In genomic region chr2:26969089-26969844, GRCh38 we compare ENCODE assay signal across 11 cellular contexts. TPM values are rescaled to one million over a fixed set of nuclear protein-coding genes. Genes with fewer than 3 reads are reported as not detected.
DNase-seq lines count a peak whose midpoint lies in the region; ATAC-seq, FAIRE-seq and TF ChIP-seq lines count a peak whose summit lies in the region.
"Had no signal": no experiment of that assay in that cellular context is flagged by ENCODE, and none has a peak within 500 bp of the region (broad histone marks: within the 10 kb centered on the region; RNA-seq: fewer than 3 reads in every experiment).

No MANE protein-coding gene starts in this region.

- peaks cover 0 to 13% (median 4%) of the 10 kb centered on the region in 11 experiments; a peak in 5 of 22 replicates for H4K20me1 ChIP-seq in BLaER1 treated with 17β-estradiol and CSF1 and Interleukin-3, amounts not matched to agents 10 nM and 100 nM
- H4K20me1 ChIP-seq in osteoblast (ENCODE audit: insufficient read depth, low read length), result peaks cover 17% of the 10 kb centered on the region

- no peak overlapping the region for H3K4me3 ChIP-seq in BLaER1 treated with 17β-estradiol and CSF1 and Interleukin-3, amounts not matched to agents 10 nM and 100 nM
- H3K4me3 ChIP-seq in heart left ventricle, result no peak overlapping the region
- peak overlapping the region in 1 of 8 donors; percentile 97 for H3K4me3 ChIP-seq in spleen
- H3K4me3 ChIP-seq in osteoblast (ENCODE audit: insufficient read depth, low read length), result no peak overlapping the region

- no peak for ATAC-seq in activated naive CD8-positive, alpha-beta T cell treated with anti-CD3 and anti-CD28 coated beads, Interleukin-2, amount 10 ng/mL, durations not matched to agents 7 days and 5 days (ENCODE audit: low read depth)
- ATAC-seq in naive B cell (ENCODE audit: low read depth in 2 of 2) (no peak), heart left ventricle (no peak), SK-N-SH treated with all-trans-retinoic acid at 6 μM for 48 hours (no peak)

- peak overlapping the region in 6 of 11 experiments; percentile 51 to 82 (median 78); a peak in 9 of 22 replicates for H3K4me2 ChIP-seq in BLaER1 treated with 17β-estradiol and CSF1 and Interleukin-3, amounts not matched to agents 10 nM and 100 nM
- H3K4me2 ChIP-seq in osteoblast (ENCODE audit: insufficient read depth, low read length), result no peak overlapping the region

- peaks cover 3% of the 10 kb centered on the region for H3K79me2 ChIP-seq in osteoblast (ENCODE audit: insufficient read depth, low read length)

- TF ChIP-seq POLR2A in GM12891 (IDR thresholded peaks at IDR 0.05; ENCODE audit: low read depth, low read length) (no peak), heart left ventricle (IDR thresholded peaks at IDR 0.05) (no peak), spleen (IDR thresholded peaks at IDR 0.05) (no peak)

- peaks cover 1% of the 10 kb centered on the region for H3K36me3 Mint-ChIP-seq in activated naive CD8-positive, alpha-beta T cell treated with anti-CD3 and anti-CD28 coated beads, Interleukin-2, amount 10 ng/mL, durations not matched to agents 7 days and 5 days
- H3K36me3 Mint-ChIP-seq in naive B cell, result no peaks in the 10 kb centered on the region

- intact Hi-C loops in heart left ventricle (cut with DNase I) (loop anchor here in 4 of 10 donors (10.0 kb wide), 3 partner anchors 226 to 316 kb away; partner anchors contain the start of genes DNAJC5G (in 1 of the 4) and TRIM54 (in 1 of the 4)), spleen (cut with DNase I; ENCODE audit: low total_unique reads) (loop anchor here (10.0 kb wide), 1 partner anchor 306 kb away; the partner anchor contains the start of gene DNAJC5G)

- 71 to 79% (median 74%) methylated on average over 10 of the region's 10 CpGs for WGBS in heart left ventricle, 4 donors
- 64 to 70% (median 67%) methylated on average over 10 of the region's 10 CpGs for WGBS in spleen, 5 donors

- POLR2A ChIA-PET in activated naive CD8-positive, alpha-beta T cell treated with anti-CD3 and anti-CD28 coated beads, Interleukin-2, amount 10 ng/mL, durations not matched to agents 7 days and 5 days (lab: Charles Lee), result interaction anchor here (1.1 kb wide), 1 partner anchor 47 kb away, joined by 5 read pairs; no protein-coding TSS in a partner anchor

- H2AFZ ChIP-seq in osteoblast (ENCODE audit: low read length), result no peak overlapping the region

- H3K27ac Mint-ChIP-seq in activated naive CD8-positive, alpha-beta T cell treated with anti-CD3 and anti-CD28 coated beads, Interleukin-2, amount 10 ng/mL, durations not matched to agents 7 days and 5 days, result peak overlapping the region; percentile 3
- peak overlapping the region; percentile 57 to 95 (median 91) for H3K27ac Mint-ChIP-seq in naive B cell

- TF ChIP-seq CTCF in heart left ventricle (IDR thresholded peaks at IDR 0.05), result no peak
- no peak for TF ChIP-seq CTCF in spleen (IDR thresholded peaks at IDR 0.05 in 8 of 11, conservative IDR thresholded peaks at IDR 0.05 in 3 of 11)
- TF ChIP-seq CTCF in osteoblast (IDR thresholded peaks at IDR 0.05; ENCODE audit: extremely low read depth, low read depth, low read length), result no peak

- H3K27me3 ChIP-seq in BLaER1 treated with 17β-estradiol and CSF1 and Interleukin-3, amounts not matched to agents 10 nM and 100 nM, result peaks cover 15 to 48% (median 40%) of the 10 kb centered on the region in 11 experiments; a peak in 21 of 22 replicates
- H3K27me3 ChIP-seq in heart left ventricle, result no peaks in the 10 kb centered on the region
- peaks cover 0 to 39% (median 0%) of the 10 kb centered on the region in 7 donors for H3K27me3 ChIP-seq in spleen (replicated peaks in 1 of 7)
- H3K27me3 ChIP-seq in osteoblast (ENCODE audit: insufficient read depth, low read length), result peaks cover 3% of the 10 kb centered on the region

- H3K4me3 Mint-ChIP-seq in activated naive CD8-positive, alpha-beta T cell treated with anti-CD3 and anti-CD28 coated beads, Interleukin-2, amount 10 ng/mL, durations not matched to agents 7 days and 5 days, result peak overlapping the region; percentile 43
- H3K4me3 Mint-ChIP-seq in naive B cell, result peak overlapping the region in 7 of 8 donors; percentile 78 to 90 (median 86)

- H3K9me3 ChIP-seq in BLaER1 treated with 17β-estradiol and CSF1 and Interleukin-3, amounts not matched to agents 10 nM and 100 nM (replicated peaks in 1 of 11), result no peaks in the 10 kb centered on the region
- H3K9me3 ChIP-seq in heart left ventricle (no peaks in the 10 kb centered on the region), spleen (no peaks in the 10 kb centered on the region), osteoblast (ENCODE audit: low read depth, low read length) (no peaks in the 10 kb centered on the region)

- no peak for FAIRE-seq in GM12891 (lab: Jason Lieb, UNC)
- FAIRE-seq: kidney had no signal

- H3K9ac ChIP-seq in BLaER1 treated with 17β-estradiol and CSF1 and Interleukin-3, amounts not matched to agents 10 nM and 100 nM, result no peak overlapping the region

- peaks cover 46% of the 10 kb centered on the region for H3K27me3 Mint-ChIP-seq in activated naive CD8-positive, alpha-beta T cell treated with anti-CD3 and anti-CD28 coated beads, Interleukin-2, amount 10 ng/mL, durations not matched to agents 7 days and 5 days
- H3K27me3 Mint-ChIP-seq in naive B cell, result peaks cover 48 to 67% (median 49%) of the 10 kb centered on the region in 3 donors

- peaks cover 14% of the 10 kb centered on the region for H3K4me1 Mint-ChIP-seq in activated naive CD8-positive, alpha-beta T cell treated with anti-CD3 and anti-CD28 coated beads, Interleukin-2, amount 10 ng/mL, durations not matched to agents 7 days and 5 days
- peaks cover 21 to 24% (median 22%) of the 10 kb centered on the region in 3 donors for H3K4me1 Mint-ChIP-seq in naive B cell

- H3K4me1 ChIP-seq in BLaER1 treated with 17β-estradiol and CSF1 and Interleukin-3, amounts not matched to agents 10 nM and 100 nM, result peaks cover 9 to 15% (median 12%) of the 10 kb centered on the region in 10 experiments; a peak in 18 of 20 replicates
- H3K4me1 ChIP-seq in heart left ventricle (peaks cover 0 to 33% (median 22%) of the 10 kb centered on the region in 12 donors), spleen (peaks cover 3 to 32% (median 17%) of the 10 kb centered on the region in 6 donors), osteoblast (ENCODE audit: insufficient read depth, low read length) (peaks cover 10% of the 10 kb centered on the region)

- DNase-seq in GM12891 (ENCODE audit: insufficient read length, low spot score), result no peak
- DNase-seq in activated naive CD8-positive, alpha-beta T cell treated with anti-CD3 and anti-CD28 coated beads, Interleukin-2, amount 10 ng/mL, durations not matched to agents 7 days and 5 days, result no peak
- DNase-seq in naive B cell, result no peak
- DNase-seq in heart left ventricle, result no peak
- DNase-seq in spleen, result no peak
- DNase-seq in osteoblast (ENCODE audit: insufficient read length, low spot score, missing footprints), result no peak
- DNase-seq: activated gamma-delta T cell treated with Interleukin-2 at 50 U/mL for 16 hours, foreskin fibroblast, kidney had no signal

- no peaks in the 10 kb centered on the region for H3K9me3 Mint-ChIP-seq in activated naive CD8-positive, alpha-beta T cell treated with anti-CD3 and anti-CD28 coated beads, Interleukin-2, amount 10 ng/mL, durations not matched to agents 7 days and 5 days
- no peaks in the 10 kb centered on the region for H3K9me3 Mint-ChIP-seq in naive B cell

- H3K36me3 ChIP-seq in BLaER1 treated with 17β-estradiol and CSF1 and Interleukin-3, amounts not matched to agents 10 nM and 100 nM, result no peaks in the 10 kb centered on the region
- H3K36me3 ChIP-seq in heart left ventricle, result no peaks in the 10 kb centered on the region
- no peaks in the 10 kb centered on the region for H3K36me3 ChIP-seq in spleen
- H3K36me3 ChIP-seq in osteoblast (ENCODE audit: insufficient read depth, low read length), result no peaks in the 10 kb centered on the region

- no peak overlapping the region for H3K27ac ChIP-seq in BLaER1 treated with 17β-estradiol and CSF1 and Interleukin-3, amounts not matched to agents 10 nM and 100 nM
- H3K27ac ChIP-seq in heart left ventricle (no peak overlapping the region), spleen (no peak overlapping the region), osteoblast (ENCODE audit: low read depth, low read length) (no peak overlapping the region)

TF ChIP-seq in GM12891, 5 proteins besides CTCF, POLR2A, EP300 and RAD21:
- TF ChIP-seq TAF1 (IDR thresholded peaks at IDR 0.05; ENCODE audit: low read depth, low read length) (no peak), SPI1 (IDR thresholded peaks at IDR 0.05; ENCODE audit: low read depth, low read length) (0 out of 2 replicates have a peak, but pooled peaks have one; percentile 12), POU2F2 (IDR thresholded peaks at IDR 0.05; ENCODE audit: low read depth, low read length) (no peak)

TF ChIP-seq in SK-N-SH treated with all-trans-retinoic acid at 6 μM for 48 hours, 23 proteins besides CTCF, POLR2A, EP300 and RAD21 (continues in another document):
- TF ChIP-seq SNAI2 (CRISPR knock-in tag; IDR thresholded peaks at IDR 0.05) (no peak), TCF4 (CRISPR knock-in tag; IDR thresholded peaks at IDR 0.05; ENCODE audit: borderline replicate concordance) (no peak), PATZ1 (CRISPR knock-in tag; IDR thresholded peaks at IDR 0.05; ENCODE audit: borderline replicate concordance) (no peak), ESRRG (CRISPR knock-in tag; IDR thresholded peaks at IDR 0.05) (no peak), ZNF8 (CRISPR knock-in tag; IDR thresholded peaks at IDR 0.05) (no peak)

RNA-seq across cellular contexts. Expression of gene MAPRE3, which starts 1.2 kb away (rescaled TPM):
- 2.5 TPM for polyA plus RNA-seq in GM12891 (2012; ENCODE audit: low read depth, missing spikeins)
- 1 to 10 TPM; 1.9 to 2.0 TPM for total RNA-seq in activated naive CD8-positive, alpha-beta T cell treated with anti-CD3 and anti-CD28 coated beads, Interleukin-2, amount 10 ng/mL, durations not matched to agents 7 days and 5 days
- polyA plus RNA-seq in naive B cell (ENCODE audit: low read depth in 6 of 6) (1 to 10 TPM; 1.2 to 4.2 (median 1.4) TPM), heart left ventricle (10 to 100 TPM; 28.7 to 65.0 TPM), spleen (10 to 100 TPM in 1 of 3 donors, 1 to 10 TPM in 2; 5.2 to 14.0 (median 6.7) TPM)
- total RNA-seq in heart left ventricle (10 to 100 TPM; 27.4 to 55.2 (median 42.3) TPM), spleen (10 to 100 TPM in 6 of 7 donors, 1 to 10 TPM in 1; 10.0 to 17.9 (median 11.9) TPM), osteoblast (6.5 TPM in 2 replicates)
